ENCODE assay signal across 17 cellular contexts in genomic region chr20:35820715-35821114, GRCh38. TPM values are rescaled to one million over a fixed set of nuclear protein-coding genes. Genes with fewer than 3 reads are reported as not detected.
DNase-seq lines count a peak whose midpoint lies in the region; ATAC-seq and TF ChIP-seq lines count a peak whose summit lies in the region.
"Had no signal": no experiment of that assay in that cellular context is flagged by ENCODE, and none has a peak within 500 bp of the region (broad histone marks: within the 10 kb centered on the region; RNA-seq: fewer than 3 reads in every experiment).

No MANE protein-coding gene starts in this region.

- no peaks in the 10 kb centered on the region for H3K4me1 ChIP-seq in neural progenitor cell
- H3K4me1 ChIP-seq: colonic mucosa had no signal

- peaks cover 43% of the 10 kb centered on the region for H3K4me1 Mint-ChIP-seq in chondrocyte (ENCODE audit: low read depth)
- no peaks in the 10 kb centered on the region for H3K4me1 Mint-ChIP-seq in neural progenitor cell

- H3K4me2 ChIP-seq in neural progenitor cell, result no peak overlapping the region
- H3K4me2 ChIP-seq: hepatocyte had no signal

- H3K4me3 Mint-ChIP-seq in chondrocyte (ENCODE audit: unreplicated experiment), result no peak overlapping the region
- H3K4me3 Mint-ChIP-seq in neural progenitor cell, result no peak overlapping the region
- H3K4me3 Mint-ChIP-seq: B cell; naive B cell; T-helper 2 cell treated with Interferon-gamma antibody and Interleukin-4, amounts not matched to agents 5 μg/mL and 100 μg/mL, for 36 hours had no signal

- no peak overlapping the region for H3K4me3 ChIP-seq in neural progenitor cell
- H3K4me3 ChIP-seq: colonic mucosa, hepatocyte had no signal

- H4K20me1 ChIP-seq in neural progenitor cell (ENCODE audit: low read depth), result no peaks in the 10 kb centered on the region

- H3K27ac ChIP-seq in neural progenitor cell, result no peak overlapping the region
- H3K27ac ChIP-seq: colonic mucosa, hepatocyte had no signal

- H3K9me3 Mint-ChIP-seq in chondrocyte (ENCODE audit: low read depth), result peaks cover 8% of the 10 kb centered on the region
- no peaks in the 10 kb centered on the region for H3K9me3 Mint-ChIP-seq in neural progenitor cell
- H3K9me3 Mint-ChIP-seq: naive B cell; T-helper 2 cell treated with Interferon-gamma antibody and Interleukin-4, amounts not matched to agents 5 μg/mL and 100 μg/mL, for 36 hours had no signal

- H3K36me3 Mint-ChIP-seq in chondrocyte (ENCODE audit: low read depth) (peaks cover 4% of the 10 kb centered on the region), neural progenitor cell (peaks cover 22% of the 10 kb centered on the region)

- no peaks in the 10 kb centered on the region for H3K27me3 ChIP-seq in neural progenitor cell
- H3K27me3 ChIP-seq: colonic mucosa, hepatocyte had no signal

- no peak for TF ChIP-seq CTCF in chondrocyte (IDR thresholded peaks at IDR 0.05)
- no peak for TF ChIP-seq CTCF in neural progenitor cell (IDR thresholded peaks at IDR 0.05)

- ATAC-seq in HG02852 (IDR thresholded peaks at IDR 0.05; ENCODE audit: unreplicated experiment) (no peak), GM18870 (IDR thresholded peaks at IDR 0.05; ENCODE audit: unreplicated experiment) (no peak)

- peaks cover 20% of the 10 kb centered on the region for H3K79me2 ChIP-seq in neural progenitor cell (ENCODE audit: low read depth)

- H3F3A ChIP-seq in neural progenitor cell (ENCODE audit: low read depth), result no peaks in the 10 kb centered on the region

- H3K36me3 ChIP-seq in neural progenitor cell, result no peaks in the 10 kb centered on the region
- H3K36me3 ChIP-seq: colonic mucosa had no signal

- no peak overlapping the region for H2AFZ ChIP-seq in neural progenitor cell (replicated peaks)
- H2AFZ ChIP-seq: hepatocyte had no signal

- peak; percentile 47 for DNase-seq in A172 (ENCODE audit: low spot score)
- peak; percentile 55 for DNase-seq in HT1080 (ENCODE audit: low read depth)
- no peak for DNase-seq in chondrocyte (ENCODE audit: low spot score)
- DNase-seq in kidney tubule cell (ENCODE audit: low spot score), result peak; percentile 53
- no peak for DNase-seq in neural progenitor cell (ENCODE audit: low spot score)
- DNase-seq in activated gamma-delta T cell treated with Interleukin-2 at 50 U/mL for 16 hours, result no peak
- DNase-seq: colonic mucosa, GOT3, MM.1S, naive B cell, NCI-H69, substantia nigra had no signal

- H3K9me3 ChIP-seq in neural progenitor cell (ENCODE audit: low read depth), result no peaks in the 10 kb centered on the region
- H3K9me3 ChIP-seq: colonic mucosa had no signal

- H3K27me3 Mint-ChIP-seq in chondrocyte (ENCODE audit: low read depth) (no peaks in the 10 kb centered on the region), neural progenitor cell (ENCODE audit: insufficient read depth, low read depth) (no peaks in the 10 kb centered on the region)
- H3K27me3 Mint-ChIP-seq: B cell, naive B cell had no signal

- peak overlapping the region; percentile 79 for H3K27ac Mint-ChIP-seq in chondrocyte (ENCODE audit: unreplicated experiment)
- H3K27ac Mint-ChIP-seq in neural progenitor cell, result no peak overlapping the region
- H3K27ac Mint-ChIP-seq: B cell; T-helper 2 cell treated with Interferon-gamma antibody and Interleukin-4, amounts not matched to agents 5 μg/mL and 100 μg/mL, for 36 hours had no signal

- no peak overlapping the region for H3K9ac ChIP-seq in neural progenitor cell

RNA-seq across cellular contexts. Expression of gene PHF20, which starts 48.9 kb away (rescaled TPM):
- 21.9 and 28.9 TPM in 2 replicates for total RNA-seq in A172 (2014; rRNA removed; shearing (Covaris generic))
- total RNA-seq in HT1080 (2014; rRNA removed; shearing (Covaris generic)), result 28.6 and 36.7 TPM in 2 replicates
- polyA plus RNA-seq in HT1080 (2015; cell fraction: cytosol; rRNA removed), result 23.1 and 30.1 TPM in 2 replicates
- polyA plus RNA-seq in HT1080 (2015; cell fraction: nucleus; rRNA removed), result 31.8 and 33.2 TPM in 2 replicates
- total RNA-seq in chondrocyte (42.2 to 46.1 TPM (median 44.6 TPM) in 3 replicates), neural progenitor cell (ENCODE audit: low replicate concordance) (45.1 and 54.7 TPM in 2 replicates)

Comparison
In these comparisons a context has a peak if more than half of its experiments do, and no peak if none do; other contexts are left out.
1. DNase-seq: peak in A172 (single experiment), HT1080 (single experiment) and kidney tubule cell (single experiment); none in chondrocyte (single experiment), neural progenitor cell (single experiment) and activated gamma-delta T cell treated with Interleukin-2 at 50 U/mL for 16 hours (single experiment).